Comparison of ENCODE assay signal across 24 cellular contexts in genomic region chr3:191111722-191112121, GRCh38.
"Had no signal": no experiment of that assay in that cellular context is flagged by ENCODE, and none has a peak within 500 bp of the region (broad histone marks: within the 10 kb centered on the region; RNA-seq: fewer than 3 reads in every experiment).

No MANE protein-coding gene starts in this region.

- FAIRE-seq: endometrium, kidney had no signal

- H2AFZ ChIP-seq: hepatocyte had no signal

- H3K27me3 Mint-ChIP-seq: effector memory CD8-positive, alpha-beta T cell had no signal

- H3K4me1 Mint-ChIP-seq: memory B cell; natural killer cell; neural crest cell; stimulated activated effector memory CD8-positive, alpha-beta T cell treated with anti-CD3 and anti-CD28 coated beads, Interleukin-12 subunit alpha, Interleukin-12 subunit beta, amount 100 ng/mL, for 72 hours had no signal

- H3K36me3 ChIP-seq: gastroesophageal sphincter, heart left ventricle, prostate gland, right atrium auricular region, sigmoid colon, stomach, thyroid gland had no signal

- H3K27ac Mint-ChIP-seq: effector memory CD8-positive, alpha-beta T cell; memory B cell; natural killer cell; stimulated activated effector memory CD8-positive, alpha-beta T cell treated with anti-CD3 and anti-CD28 coated beads, Interleukin-12 subunit alpha, Interleukin-12 subunit beta, amount 100 ng/mL, for 72 hours had no signal

- H3K27me3 ChIP-seq: gastroesophageal sphincter, heart left ventricle, hepatocyte, right atrium auricular region, sigmoid colon, stomach, thyroid gland had no signal

- H3K4me3 ChIP-seq: coronary artery, gastroesophageal sphincter, heart left ventricle, hepatocyte, lung, prostate gland, right atrium auricular region, sigmoid colon, stomach, thyroid gland had no signal

- H3K4me2 ChIP-seq: hepatocyte had no signal

- H3K4me3 Mint-ChIP-seq: effector memory CD8-positive, alpha-beta T cell; memory B cell; natural killer cell; neural crest cell; stimulated activated effector memory CD8-positive, alpha-beta T cell treated with anti-CD3 and anti-CD28 coated beads, Interleukin-12 subunit alpha, Interleukin-12 subunit beta, amount 100 ng/mL, for 72 hours had no signal

- H3K27ac ChIP-seq: coronary artery, epithelial cell of prostate, gastroesophageal sphincter, heart left ventricle, hepatocyte, prostate gland, right atrium auricular region, sigmoid colon, stomach, thyroid gland had no signal

- H3K36me3 Mint-ChIP-seq: memory B cell; natural killer cell; stimulated activated effector memory CD8-positive, alpha-beta T cell treated with anti-CD3 and anti-CD28 coated beads, Interleukin-12 subunit alpha, Interleukin-12 subunit beta, amount 100 ng/mL, for 72 hours had no signal

- H3K79me2 ChIP-seq: hepatocyte had no signal

- H3K9me3 ChIP-seq: gastroesophageal sphincter, heart left ventricle, prostate gland, right atrium auricular region, sigmoid colon, stomach, thyroid gland had no signal

- DNase-seq: dermis blood vessel endothelial cell; effector memory CD8-positive, alpha-beta T cell; foreskin fibroblast; heart left ventricle; kidney; natural killer cell; sigmoid colon; stimulated activated CD4-positive, alpha-beta T cell treated with anti-CD3 and anti-CD28 coated beads, Interleukin-2, amount 100 ng/mL, for 24 hours; stimulated activated CD4-positive, alpha-beta T cell treated with anti-CD3 and anti-CD28 coated beads, Interleukin-4, amount 100 ng/mL, for 24 hours; stimulated activated naive CD4-positive, alpha-beta T cell treated with Interleukin-2 at 50 U/mL for 16 hours; stomach; thyroid gland; trophoblast cell had no signal

- H3K9me3 Mint-ChIP-seq: memory B cell, neural crest cell had no signal

- H3K4me1 ChIP-seq: gastroesophageal sphincter, heart left ventricle, prostate gland, right atrium auricular region, sigmoid colon, stomach, thyroid gland had no signal
